29 cellular contexts compared by ENCODE assay signal in the genomic region with DNA sequence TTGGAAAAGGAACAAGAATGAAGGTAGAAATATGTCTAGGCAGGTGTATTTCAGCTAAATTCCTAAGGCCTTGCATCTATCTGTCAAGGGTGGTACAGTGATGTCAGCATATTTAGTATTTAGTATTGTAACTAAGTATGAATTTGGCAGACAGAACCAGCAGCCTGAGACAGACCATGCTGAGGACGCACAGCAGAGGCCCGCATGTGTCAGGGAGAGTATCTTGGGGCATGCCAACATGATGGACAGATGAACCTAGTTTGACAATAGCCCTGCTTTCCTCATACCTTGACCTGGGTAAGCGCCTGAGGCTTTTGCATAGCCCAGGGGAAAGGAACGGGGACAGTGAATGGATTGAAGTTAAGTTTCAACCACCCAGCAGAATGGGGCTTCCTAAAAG. TPM values are rescaled to one million over a fixed set of nuclear protein-coding genes. Genes with fewer than 3 reads are reported as not detected.
"Had no signal": no experiment of that assay in that cellular context is flagged by ENCODE, and none has a peak within 500 bp of the region (broad histone marks: within the 10 kb centered on the region; RNA-seq: fewer than 3 reads in every experiment).

No MANE protein-coding gene starts in this region.

- H3K27ac ChIP-seq: colonic mucosa, coronary artery, dorsolateral prefrontal cortex, epithelial cell of prostate, esophagus muscularis mucosa, esophagus squamous epithelium, foreskin keratinocyte, gastrocnemius medialis, gastroesophageal sphincter, heart left ventricle had no signal

- H3K4me1 ChIP-seq: colonic mucosa, esophagus muscularis mucosa, esophagus squamous epithelium, foreskin keratinocyte, gastrocnemius medialis, gastroesophageal sphincter, heart left ventricle had no signal

- H3K27me3 ChIP-seq: colonic mucosa, esophagus muscularis mucosa, foreskin keratinocyte, gastrocnemius medialis, gastroesophageal sphincter, heart left ventricle had no signal

- H3K4me1 Mint-ChIP-seq: endodermal cell had no signal

- H3K4me3 ChIP-seq: colonic mucosa, coronary artery, dorsolateral prefrontal cortex, esophagus muscularis mucosa, esophagus squamous epithelium, gastrocnemius medialis, gastroesophageal sphincter, heart left ventricle had no signal

- H3K4me3 Mint-ChIP-seq: dendritic cell treated with granulocyte-macrophage colony-stimulating factor and Interleukin-4, amounts not matched to agents 40 ng/mL and 50 ng/mL, for 4 days; effector memory CD8-positive, alpha-beta T cell; endodermal cell had no signal

- DNase-seq: colonic mucosa; cortex of kidney; dermis blood vessel endothelial cell; dorsolateral prefrontal cortex; effector CD4-positive, alpha-beta T cell; effector CD8-positive, alpha-beta T cell; effector memory CD4-positive, alpha-beta T cell; effector memory CD8-positive, alpha-beta T cell; endodermal cell; erythroblast; esophagus squamous epithelium; foreskin fibroblast; foreskin keratinocyte; foreskin melanocyte; gastrocnemius medialis; glutamatergic neuron; head of caudate nucleus; heart left ventricle had no signal

- H3K9me3 ChIP-seq: colonic mucosa, esophagus squamous epithelium, gastrocnemius medialis had no signal

- ATAC-seq: effector memory CD8-positive, alpha-beta T cell; esophagus mucosa; foreskin keratinocyte; gastrocnemius medialis; gastroesophageal sphincter; heart left ventricle had no signal

- H3K9me3 Mint-ChIP-seq: effector memory CD8-positive, alpha-beta T cell had no signal

- FAIRE-seq: colon, endometrium, endothelial cell of umbilical vein, frontal cortex had no signal

- H3K27me3 Mint-ChIP-seq: dendritic cell treated with granulocyte-macrophage colony-stimulating factor and Interleukin-4, amounts not matched to agents 40 ng/mL and 50 ng/mL, for 4 days had no signal

- H3K27ac Mint-ChIP-seq: dendritic cell treated with granulocyte-macrophage colony-stimulating factor and Interleukin-4, amounts not matched to agents 40 ng/mL and 50 ng/mL, for 4 days; effector memory CD8-positive, alpha-beta T cell; endodermal cell had no signal

- H3K36me3 ChIP-seq: colonic mucosa, esophagus muscularis mucosa, esophagus squamous epithelium, gastrocnemius medialis, gastroesophageal sphincter, heart left ventricle had no signal

RNA-seq across cellular contexts. Expression of gene OSR1, which starts 33.8 kb away (rescaled TPM):
- total RNA-seq: endodermal cell, endothelial cell of umbilical vein, epithelial cell of proximal tubule had no signal
- polyA plus RNA-seq: endothelial cell of umbilical vein had no signal
